ENCODE assay signal across 15 cellular contexts in the genomic region with DNA sequence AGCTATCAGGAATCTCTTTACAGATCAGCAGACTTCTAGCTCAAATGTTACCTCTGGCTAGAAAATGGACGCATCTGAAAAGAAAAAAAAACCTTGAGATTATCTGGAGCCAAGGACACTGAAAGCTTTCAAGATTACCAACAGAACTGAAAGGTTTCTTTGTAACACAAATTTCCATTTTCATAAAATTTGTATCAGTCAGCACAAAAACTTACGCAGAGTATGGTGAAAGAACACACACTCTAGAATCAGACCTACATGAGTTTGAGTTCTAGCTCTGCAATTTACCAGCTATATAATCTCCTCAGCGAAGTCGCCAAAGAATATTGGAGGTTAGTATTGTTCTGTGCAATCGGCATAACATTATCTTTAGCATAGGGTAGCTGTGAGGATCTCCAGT. TPM values are rescaled to one million over a fixed set of nuclear protein-coding genes. Genes with fewer than 3 reads are reported as not detected.
A peak's percentile ranks its signal among the peaks of the same experiment; 100 is the strongest.
DNase-seq lines count a peak whose midpoint lies in the region; ATAC-seq and TF ChIP-seq lines count a peak whose summit lies in the region.
"Had no signal": no experiment of that assay in that cellular context is flagged by ENCODE, and none has a peak within 500 bp of the region (broad histone marks: within the 10 kb centered on the region; RNA-seq: fewer than 3 reads in every experiment).

No MANE protein-coding gene starts in this region.

- no peaks in the 10 kb centered on the region for H3K27me3 Mint-ChIP-seq in activated CD8-positive, alpha-beta memory T cell treated with anti-CD3 and anti-CD28 coated beads, Interleukin-2, amount 10 ng/mL, durations not matched to agents 7 days and 5 days
- no peaks in the 10 kb centered on the region for H3K27me3 Mint-ChIP-seq in activated naive CD8-positive, alpha-beta T cell
- H3K27me3 Mint-ChIP-seq in progenitor cell of endocrine pancreas: peaks cover 6% of the 10 kb centered on the region
- H3K27me3 Mint-ChIP-seq: central memory CD8-positive, alpha-beta T cell; effector memory CD8-positive, alpha-beta T cell had no signal

- no peaks in the 10 kb centered on the region for H4K20me1 ChIP-seq in KMS-11 (ENCODE audit: insufficient read depth)

- H3K9ac ChIP-seq in KMS-11: no peak overlapping the region

- peaks cover 8% of the 10 kb centered on the region for H3K36me3 Mint-ChIP-seq in activated CD8-positive, alpha-beta memory T cell treated with anti-CD3 and anti-CD28 coated beads, Interleukin-2, amount 10 ng/mL, durations not matched to agents 7 days and 5 days
- no peaks in the 10 kb centered on the region for H3K36me3 Mint-ChIP-seq in activated naive CD8-positive, alpha-beta T cell
- no peaks in the 10 kb centered on the region for H3K36me3 Mint-ChIP-seq in progenitor cell of endocrine pancreas (ENCODE audit: insufficient read depth)

- TF ChIP-seq CTCF in KMS-11 (conservative IDR thresholded peaks at IDR 0.05; ENCODE audit: low read depth, low read length) (no peak), progenitor cell of endocrine pancreas (IDR thresholded peaks at IDR 0.05; ENCODE audit: unreplicated experiment) (no peak), body of pancreas (IDR thresholded peaks at IDR 0.05) (no peak)

- H3K27me3 ChIP-seq in KMS-11 (ENCODE audit: insufficient read depth, low read depth): no peaks in the 10 kb centered on the region
- no peaks in the 10 kb centered on the region for H3K27me3 ChIP-seq in body of pancreas

- no peak for ATAC-seq in activated CD8-positive, alpha-beta memory T cell treated with anti-CD3 and anti-CD28 coated beads, Interleukin-2, amount 10 ng/mL, durations not matched to agents 7 days and 5 days
- ATAC-seq in body of pancreas: no peak
- ATAC-seq: effector memory CD8-positive, alpha-beta T cell; lower lobe of right lung; right cardiac atrium had no signal

- peaks cover 0 to 5% (median 0%) of the 10 kb centered on the region in 3 donors for H3K9me3 ChIP-seq in body of pancreas
- H3K9me3 ChIP-seq: lower lobe of right lung had no signal

- intact Hi-C loops in body of pancreas (cut with DNase I): no loop called here

- CTCF ChIA-PET in activated CD8-positive, alpha-beta memory T cell treated with anti-CD3 and anti-CD28 coated beads, Interleukin-2, amount 10 ng/mL, durations not matched to agents 7 days and 5 days (lab: Charles Lee): interaction anchor here (1.4 kb wide), 1 partner anchor 9 kb away, joined by 3 read pairs; no protein-coding TSS in a partner anchor

- H3K4me1 Mint-ChIP-seq in activated CD8-positive, alpha-beta memory T cell treated with anti-CD3 and anti-CD28 coated beads, Interleukin-2, amount 10 ng/mL, durations not matched to agents 7 days and 5 days: peaks cover 46% of the 10 kb centered on the region
- peaks cover 53% of the 10 kb centered on the region for H3K4me1 Mint-ChIP-seq in activated naive CD8-positive, alpha-beta T cell (ENCODE audit: low read depth)
- H3K4me1 Mint-ChIP-seq in progenitor cell of endocrine pancreas (ENCODE audit: low read depth): peaks cover 33% of the 10 kb centered on the region

- no peak for TF ChIP-seq POLR2A in body of pancreas (IDR thresholded peaks at IDR 0.05)

- peak overlapping the region; percentile 86 for H3K4me3 Mint-ChIP-seq in activated CD8-positive, alpha-beta memory T cell treated with anti-CD3 and anti-CD28 coated beads, Interleukin-2, amount 10 ng/mL, durations not matched to agents 7 days and 5 days
- peak overlapping the region; percentile 89 for H3K4me3 Mint-ChIP-seq in activated naive CD8-positive, alpha-beta T cell
- H3K4me3 Mint-ChIP-seq in progenitor cell of endocrine pancreas (ENCODE audit: low read depth): peak overlapping the region; percentile 86

- H3K4me1 ChIP-seq in KMS-11 (ENCODE audit: low read depth, poor library complexity, severe bottlenecking): peaks cover 20% of the 10 kb centered on the region
- H3K4me1 ChIP-seq in body of pancreas: peaks cover 41% of the 10 kb centered on the region

- peak overlapping the region; percentile 66; the same call in 1 of the 2 replicates for H3K4me2 ChIP-seq in KMS-11

- no peaks in the 10 kb centered on the region for H3K36me3 ChIP-seq in KMS-11 (ENCODE audit: insufficient read depth)
- H3K36me3 ChIP-seq in body of pancreas (replicated peaks in 1 of 2; ENCODE audit: insufficient read depth in 1 of 2, low read depth in 2 of 2): no peaks in the 10 kb centered on the region
- H3K36me3 ChIP-seq: lower lobe of right lung had no signal

- H2AFZ ChIP-seq in KMS-11 (ENCODE audit: low read depth): no peak overlapping the region

- no peak overlapping the region for H3K27ac ChIP-seq in KMS-11
- H3K27ac ChIP-seq in body of pancreas: no peak overlapping the region
- H3K27ac ChIP-seq: lower lobe of right lung had no signal

- H3K4me3 ChIP-seq in KMS-11 (IDR thresholded peaks at IDR 0.05; ENCODE audit: insufficient read depth, low read depth, low read length) (no peak overlapping the region), body of pancreas (no peak overlapping the region)

- H3K27ac Mint-ChIP-seq in activated CD8-positive, alpha-beta memory T cell treated with anti-CD3 and anti-CD28 coated beads, Interleukin-2, amount 10 ng/mL, durations not matched to agents 7 days and 5 days: no peak overlapping the region
- H3K27ac Mint-ChIP-seq in activated naive CD8-positive, alpha-beta T cell: no peak overlapping the region
- no peak overlapping the region for H3K27ac Mint-ChIP-seq in progenitor cell of endocrine pancreas

- 0 out of 2 replicates have a peak, but pooled peaks cover 10% of the 10 kb centered on the region for H3K79me2 ChIP-seq in KMS-11 (ENCODE audit: insufficient read depth, low read depth)

- WGBS in body of pancreas, 2 donors: 33 to 38% methylated on average over 5 of the region's 5 CpGs

- no peaks in the 10 kb centered on the region for H3K9me3 Mint-ChIP-seq in activated CD8-positive, alpha-beta memory T cell treated with anti-CD3 and anti-CD28 coated beads, Interleukin-2, amount 10 ng/mL, durations not matched to agents 7 days and 5 days (ENCODE audit: low read depth)
- H3K9me3 Mint-ChIP-seq in activated naive CD8-positive, alpha-beta T cell (ENCODE audit: low read depth): no peaks in the 10 kb centered on the region
- peaks cover 7% of the 10 kb centered on the region for H3K9me3 Mint-ChIP-seq in progenitor cell of endocrine pancreas (ENCODE audit: low read depth)
- H3K9me3 Mint-ChIP-seq: central memory CD8-positive, alpha-beta T cell; effector memory CD8-positive, alpha-beta T cell had no signal

- no peak for DNase-seq in activated CD8-positive, alpha-beta memory T cell treated with anti-CD3 and anti-CD28 coated beads, Interleukin-2, amount 10 ng/mL, durations not matched to agents 7 days and 5 days
- DNase-seq in activated CD8-positive, alpha-beta memory T cell treated with anti-CD3 and anti-CD28 coated beads, Interleukin-2, amount 50 U/mL, for 4 hours: no peak
- DNase-seq in progenitor cell of endocrine pancreas (ENCODE audit: low spot score, unreplicated experiment) (no peak), body of pancreas (no peak), H4 (ENCODE audit: low spot score) (no peak), COR-L47 (lab: John Stamatoyannopoulos, UW) (no peak)
- DNase-seq: effector memory CD8-positive, alpha-beta T cell; foreskin fibroblast; lower lobe of right lung; NCI-H1436; NCI-H510A; right cardiac atrium had no signal

RNA-seq across cellular contexts. Expression of gene TAB3, which starts 1.8 kb away (rescaled TPM):
- total RNA-seq in activated CD8-positive, alpha-beta memory T cell treated with anti-CD3 and anti-CD28 coated beads, Interleukin-2, amount 10 ng/mL, durations not matched to agents 7 days and 5 days: 10 to 100 TPM; 16.1 to 21.7 TPM
- total RNA-seq in progenitor cell of endocrine pancreas (39.1 and 42.9 TPM in 2 replicates), body of pancreas (10 to 100 TPM; 24.1 to 36.3 TPM)
- 10.8 and 11.0 TPM in 2 replicates for total RNA-seq in H4 (2014; rRNA removed; shearing (Covaris generic))
